9 cellular contexts compared by ENCODE assay signal in genomic region chr11:44592125-44592643, GRCh38. TPM values are rescaled to one million over a fixed set of nuclear protein-coding genes. Genes with fewer than 3 reads are reported as not detected.
DNase-seq lines count a peak whose midpoint lies in the region; ATAC-seq, FAIRE-seq and TF ChIP-seq lines count a peak whose summit lies in the region.
"Had no signal": no experiment of that assay in that cellular context is flagged by ENCODE, and none has a peak within 500 bp of the region (broad histone marks: within the 10 kb centered on the region; RNA-seq: fewer than 3 reads in every experiment).

No MANE protein-coding gene starts in this region.

- peak overlapping the region; percentile 97 for H3K27ac Mint-ChIP-seq in T-helper 17 cell

- H3K4me1 ChIP-seq in right atrium auricular region (peaks cover 0 to 38% of the 10 kb centered on the region in 2 donors), skeletal muscle tissue (ENCODE audit: control insufficient read depth in 3 of 3, insufficient read depth in 3 of 3, low read length in 3 of 3) (peaks cover 37 to 64% (median 45%) of the 10 kb centered on the region in 3 donors)

- FAIRE-seq in GM12892 (lab: Jason Lieb, UNC): peak; percentile 60
- FAIRE-seq: kidney had no signal

- no peaks in the 10 kb centered on the region for H3K36me3 ChIP-seq in right atrium auricular region
- H3K36me3 ChIP-seq in skeletal muscle tissue (ENCODE audit: control insufficient read depth in 3 of 3, insufficient read depth in 3 of 3, low read length in 3 of 3): peaks cover 0 to 5% (median 0%) of the 10 kb centered on the region in 3 donors

- H3K36me3 Mint-ChIP-seq in T-helper 17 cell (ENCODE audit: low read depth): peaks cover 7% of the 10 kb centered on the region

- no peak for TF ChIP-seq POLR2A in GM12892 (IDR thresholded peaks at IDR 0.05; ENCODE audit: low read depth, low read length)

- TF ChIP-seq CTCF in right atrium auricular region (IDR thresholded peaks at IDR 0.05): no peak

- ATAC-seq in T-helper 17 cell: no peak
- no peak for ATAC-seq in activated CD4-positive, CD25-positive, alpha-beta regulatory T cell treated with anti-CD3 and anti-CD28 coated beads, Interleukin-2, amount 50 U/mL, for 24 hours

- no peaks in the 10 kb centered on the region for H3K27me3 Mint-ChIP-seq in T-helper 17 cell

- H3K4me3 ChIP-seq in right atrium auricular region: no peak overlapping the region
- H3K4me3 ChIP-seq in skeletal muscle tissue (ENCODE audit: low read length in 3 of 3): no peak overlapping the region

- H3K27me3 ChIP-seq in right atrium auricular region (no peaks in the 10 kb centered on the region), skeletal muscle tissue (ENCODE audit: control insufficient read depth in 3 of 3, insufficient read depth in 3 of 3, low read length in 3 of 3) (no peaks in the 10 kb centered on the region)

- DNase-seq in GM12892 (ENCODE audit: insufficient read length) (no peak), T-helper 17 cell (no peak), right atrium auricular region (ENCODE audit: low spot score) (peak; percentile 86), T-helper 9 cell (no peak), inferior parietal cortex (ENCODE audit: extremely low spot score) (no peak)
- DNase-seq: activated CD4-positive, alpha-beta T cell treated with anti-CD3 and anti-CD28 coated beads, Interleukin-2, amount 50 U/mL, for 1 hour; kidney had no signal

- H3K27ac ChIP-seq in right atrium auricular region (peak overlapping the region in 1 of 2 donors; percentile 9), skeletal muscle tissue (ENCODE audit: low read depth, low read length) (peak overlapping the region; percentile 52)

- H3K4me3 Mint-ChIP-seq in T-helper 17 cell: no peak overlapping the region

- peaks cover 60% of the 10 kb centered on the region for H3K4me1 Mint-ChIP-seq in T-helper 17 cell

- peak overlapping the region in 2 of 3 donors; percentile 12 to 19 for H3K9ac ChIP-seq in skeletal muscle tissue (ENCODE audit: low read depth in 1 of 3, low read length in 3 of 3)

- H3K9me3 ChIP-seq in T-helper 17 cell (ENCODE audit: control insufficient read depth, low read length, poor library complexity, severe bottlenecking): no peaks in the 10 kb centered on the region
- H3K9me3 ChIP-seq in right atrium auricular region: no peaks in the 10 kb centered on the region
- H3K9me3 ChIP-seq in skeletal muscle tissue (ENCODE audit: control insufficient read depth in 3 of 3, low read length in 3 of 3): no peaks in the 10 kb centered on the region

RNA-seq across cellular contexts. Expression of gene CD82, which starts 26.7 kb away (rescaled TPM):
- polyA plus RNA-seq in GM12892 (2012; ENCODE audit: missing spikeins): 109 TPM
- total RNA-seq in T-helper 17 cell (100 to 1,000 TPM; 112 to 146 TPM), right atrium auricular region (10 to 100 TPM in 1 of 2 donors, 1 to 10 TPM in 1; 6.8 to 17.7 TPM), skeletal muscle tissue (35.5 TPM)
